Comparison of ENCODE assay signal across 12 cellular contexts in the genomic region with DNA sequence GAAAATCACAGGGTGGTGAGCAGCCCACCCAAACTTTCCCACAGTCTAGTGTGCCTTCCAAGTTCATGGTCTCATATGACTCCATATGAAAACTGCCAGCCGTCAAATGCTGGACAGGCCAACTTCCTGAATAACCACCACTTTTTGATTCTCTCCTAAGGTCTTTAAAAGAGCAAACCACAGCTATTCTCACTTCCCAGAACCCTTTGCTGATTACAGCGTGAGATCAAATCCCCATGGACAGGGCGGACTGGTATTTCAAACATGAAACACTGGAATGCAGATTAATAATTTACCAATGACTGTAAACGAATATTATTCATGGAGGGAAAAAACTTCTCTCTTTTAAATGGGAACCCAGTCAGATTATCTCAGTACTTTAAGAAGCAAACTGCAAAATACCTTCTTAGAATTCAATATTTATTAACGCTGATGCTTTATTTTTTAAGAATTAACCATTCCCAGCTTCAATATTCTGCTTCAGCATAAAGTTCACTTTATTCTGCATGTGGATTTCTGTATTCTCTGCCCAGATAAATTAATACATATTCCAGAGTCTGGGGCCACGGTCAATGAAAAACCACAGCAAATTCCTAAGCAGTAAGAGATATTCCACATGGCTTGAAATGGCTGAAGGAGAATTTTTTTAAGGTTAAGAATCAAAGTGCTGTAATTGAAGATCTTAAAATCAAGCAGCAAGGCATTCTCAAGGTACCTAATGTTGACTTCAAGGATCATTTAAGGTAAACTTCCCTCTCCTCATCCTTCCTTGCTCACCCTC. TPM values are rescaled to one million over a fixed set of nuclear protein-coding genes. Genes with fewer than 3 reads are reported as not detected.
A peak's percentile ranks its signal among the peaks of the same experiment; 100 is the strongest.
DNase-seq lines count a peak whose midpoint lies in the region; ATAC-seq and FAIRE-seq lines count a peak whose summit lies in the region.
"Had no signal": no experiment of that assay in that cellular context is flagged by ENCODE, and none has a peak within 500 bp of the region (broad histone marks: within the 10 kb centered on the region; RNA-seq: fewer than 3 reads in every experiment).

No MANE protein-coding gene starts in this region.

- H3K9me3 ChIP-seq in adipocyte (ENCODE audit: control insufficient read depth, low read length), result no peaks in the 10 kb centered on the region
- H3K9me3 ChIP-seq: esophagus squamous epithelium, SJSA1 had no signal

- no peaks in the 10 kb centered on the region for H3K36me3 ChIP-seq in adipocyte (ENCODE audit: control insufficient read depth, insufficient read depth, low read length, severe bottlenecking)
- H3K36me3 ChIP-seq: esophagus squamous epithelium, SJSA1 had no signal

- ATAC-seq in left lobe of liver (peak; percentile 52), GM18909 (IDR thresholded peaks at IDR 0.05; ENCODE audit: poor library complexity, unreplicated experiment) (no peak)
- ATAC-seq: activated CD8-positive, alpha-beta T cell treated with anti-CD3 and anti-CD28 coated beads for 36 hours had no signal

- peak overlapping the region; percentile 69 for H3K9ac ChIP-seq in adipocyte (ENCODE audit: low read length)

- DNase-seq in GM19239 (ENCODE audit: insufficient read length, low spot score), result no peak
- peak; percentile 58 for DNase-seq in adipocyte (ENCODE audit: low read depth)
- no peak for DNase-seq in left lobe of liver (ENCODE audit: low spot score)
- DNase-seq in stromal cell of bone marrow (ENCODE audit: low read depth), result peak; percentile 91
- no peak for DNase-seq in NCI-H146 (lab: John Stamatoyannopoulos, UW)
- no peak for DNase-seq in stimulated activated naive CD4-positive, alpha-beta T cell (lab: John Stamatoyannopoulos, UW)
- no peak for DNase-seq in HPDE6-E6E7 (ENCODE audit: extremely low spot score)
- DNase-seq: activated CD8-positive, alpha-beta T cell treated with anti-CD3 and anti-CD28 coated beads for 36 hours; esophagus squamous epithelium; stimulated activated CD4-positive, alpha-beta T cell treated with anti-CD3 and anti-CD28 coated beads, Interleukin-1b, Interleukin-23, amount 100 ng/mL, for 48 hours had no signal

- FAIRE-seq in GM19239 (lab: Jason Lieb, UNC), result peak; percentile 53

- H3K4me3 ChIP-seq in adipocyte (ENCODE audit: low read length), result peak overlapping the region; percentile 48
- H3K4me3 ChIP-seq: esophagus squamous epithelium, SJSA1 had no signal

- peaks cover 51% of the 10 kb centered on the region for H3K4me1 ChIP-seq in adipocyte (ENCODE audit: control insufficient read depth, insufficient read depth, low read length)

- no peaks in the 10 kb centered on the region for H3K27me3 ChIP-seq in adipocyte (replicated peaks; ENCODE audit: control insufficient read depth, insufficient read depth, low read length)
- H3K27me3 ChIP-seq: esophagus squamous epithelium, SJSA1 had no signal

RNA-seq across cellular contexts. Expression of a gene that starts 42.9 kb away (rescaled TPM):
- 81.4 TPM for total RNA-seq in left lobe of liver

Comparison
In these comparisons a context has a peak if more than half of its experiments do, and no peak if none do; other contexts are left out.
1. DNase-seq: peak in adipocyte (single experiment) and stromal cell of bone marrow (single experiment); none in GM19239 (single experiment), left lobe of liver (single experiment), NCI-H146 (single experiment), stimulated activated naive CD4-positive, alpha-beta T cell (0 of 6) and HPDE6-E6E7 (single experiment).